In the genomic region with DNA sequence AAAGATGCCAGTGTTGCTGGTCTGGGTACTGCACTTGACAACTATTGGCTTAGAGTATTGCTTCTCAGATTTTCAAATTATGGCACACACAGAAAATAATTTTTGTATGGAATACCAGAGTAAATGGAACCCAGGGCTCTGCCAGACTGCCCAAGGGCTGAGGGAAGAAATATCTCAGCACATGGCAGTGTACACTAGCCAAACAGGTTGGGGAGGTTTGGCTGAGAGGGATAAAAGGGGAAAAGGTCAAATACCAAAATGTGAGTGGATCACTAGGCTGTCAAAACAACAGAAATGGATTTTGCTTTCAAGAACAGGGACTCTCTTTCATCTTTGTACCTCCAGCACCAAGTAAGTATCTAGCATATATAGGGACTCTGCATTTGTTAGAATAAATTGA, we compare ENCODE assay signal across 13 cellular contexts. TPM values are rescaled to one million over a fixed set of nuclear protein-coding genes. Genes with fewer than 3 reads are reported as not detected.
"Had no signal": no experiment of that assay in that cellular context is flagged by ENCODE, and none has a peak within 500 bp of the region (broad histone marks: within the 10 kb centered on the region; RNA-seq: fewer than 3 reads in every experiment).

No MANE protein-coding gene starts in this region.

- H3K4me1 ChIP-seq: esophagus muscularis mucosa, testis, vagina had no signal

- DNase-seq: activated CD4-positive, alpha-beta T cell treated with anti-CD3 and anti-CD28 coated beads, Interleukin-2, amount 50 U/mL, for 4 hours; activated CD4-positive, CD25-positive, alpha-beta regulatory T cell treated with anti-CD3 and anti-CD28 coated beads, Interleukin-2, amount 50 U/mL, for 72 hours; activated effector memory CD4-positive, alpha-beta T cell treated with anti-CD3 and anti-CD28 coated beads, Interleukin-2, amount 50 U/mL, for 16 hours; activated naive CD8-positive, alpha-beta T cell treated with anti-CD3 and anti-CD28 coated beads for 36 hours; activated T-cell treated with anti-CD3 and anti-CD28 coated beads, Interleukin-2, amount 50 U/mL, for 24 hours; glutamatergic neuron; stimulated activated CD4-positive, alpha-beta T cell treated with anti-CD3 and anti-CD28 coated beads, Interleukin-12 subunit alpha, Interleukin-12 subunit beta, amount 100 ng/mL, for 4 hours; testis had no signal

- H3K9me3 ChIP-seq: esophagus muscularis mucosa, testis, vagina had no signal

- H3K27ac ChIP-seq: esophagus muscularis mucosa, testis, vagina had no signal

- H3K27me3 ChIP-seq: testis, vagina had no signal

- H3K36me3 ChIP-seq: esophagus muscularis mucosa, vagina had no signal

- H3K4me3 ChIP-seq: esophagus muscularis mucosa, testis, vagina had no signal

RNA-seq across cellular contexts. Expression of a gene that starts 3.0 kb away (rescaled TPM):
- total RNA-seq: activated naive CD8-positive, alpha-beta T cell treated with anti-CD3 and anti-CD28 coated beads for 36 hours; dermis microvascular lymphatic vessel endothelial cell; fibroblast of villous mesenchyme; T-helper 2 cell treated with Interferon-gamma antibody and Interleukin-4, amounts not matched to agents 100 ng/mL and 5 ng/mL, for 36 hours; vagina had no signal
